Comparison of ENCODE assay signal across 8 cellular contexts in the genomic region with DNA sequence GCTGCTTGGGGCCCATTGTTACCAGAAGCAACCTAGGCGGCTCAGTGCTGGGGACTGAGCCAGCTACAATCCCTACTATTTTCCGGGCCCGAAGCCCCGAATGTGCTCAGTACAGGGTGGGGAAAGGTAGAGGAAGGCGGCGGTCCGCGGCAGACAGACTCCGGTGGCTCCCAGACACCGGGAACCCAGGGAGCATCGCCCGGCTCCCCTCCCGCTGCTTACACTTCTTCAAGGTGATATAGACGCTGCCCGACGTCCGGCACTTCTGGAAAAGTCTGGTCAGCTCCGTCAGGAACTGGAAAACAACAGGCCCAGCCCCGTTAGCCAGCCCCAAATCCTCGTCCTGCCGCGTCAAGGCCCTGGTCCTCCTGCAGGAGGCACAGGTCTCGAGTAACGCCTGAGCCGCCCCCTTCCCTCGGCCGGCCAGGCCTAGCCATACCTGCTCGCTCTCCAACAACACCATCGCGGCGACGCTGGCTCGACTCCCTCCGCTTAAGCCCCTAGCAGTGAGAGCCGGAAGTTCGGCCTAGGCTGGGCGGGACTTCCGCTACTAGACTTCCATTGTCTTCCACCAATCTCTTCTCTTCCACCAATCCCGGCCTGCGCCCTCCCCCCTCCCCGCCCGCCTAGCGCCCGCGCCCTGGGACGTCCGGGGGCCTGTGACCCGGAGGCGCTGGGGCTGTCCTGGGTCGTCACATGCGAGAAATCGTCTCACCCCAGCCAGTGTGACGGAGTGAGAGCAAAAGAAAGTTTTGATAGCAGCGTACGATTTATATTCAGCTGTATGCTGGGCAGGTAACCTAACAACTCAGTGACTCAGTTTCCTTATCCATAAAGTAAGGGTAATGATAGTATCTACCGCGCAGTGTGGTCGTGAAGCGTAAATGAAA.
DNase-seq lines count a peak whose midpoint lies in the region; ATAC-seq and TF ChIP-seq lines count a peak whose summit lies in the region.

A gene with protein sequence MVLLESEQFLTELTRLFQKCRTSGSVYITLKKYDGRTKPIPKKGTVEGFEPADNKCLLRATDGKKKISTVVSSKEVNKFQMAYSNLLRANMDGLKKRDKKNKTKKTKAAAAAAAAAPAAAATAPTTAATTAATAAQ (minus strand): TSS at position 528 of the 890 bp plus-strand sequence. CDS start 65 bp downstream, at position 463.

- H3K27me3 Mint-ChIP-seq in central memory CD8-positive, alpha-beta T cell: no peaks in the 10 kb centered on the region

- peak within 1 kb of the TSS; percentile 100 for H3K4me3 Mint-ChIP-seq in central memory CD8-positive, alpha-beta T cell

- peak within 1 kb of the TSS; percentile 98 for H3K27ac Mint-ChIP-seq in central memory CD8-positive, alpha-beta T cell (ENCODE audit: low read depth)

- peak; percentile 95 for DNase-seq in AG20443 (ENCODE audit: low spot score)
- DNase-seq in NCI-H446 treated with DMSO at 0.1 percent for 48 hours (lab: John Stamatoyannopoulos, UW): peak; percentile 81
- DNase-seq in central memory CD8-positive, alpha-beta T cell (ENCODE audit: low spot score in 2 of 2): peak; percentile 78 to 88
- DNase-seq in iris pigment epithelial cell (ENCODE audit: low read depth): peak; percentile 92
- peak; percentile 91 to 94 for DNase-seq in stimulated activated CD4-positive, alpha-beta T cell treated with anti-CD3 and anti-CD28 coated beads, Interleukin-12 subunit alpha, Interleukin-12 subunit beta, amount 100 ng/mL, for 24 hours (ENCODE audit: low read depth in 2 of 2)

- no peaks in the 10 kb centered on the region for H3K9me3 Mint-ChIP-seq in central memory CD8-positive, alpha-beta T cell

- TF ChIP-seq POLR2A in GM19099 (IDR thresholded peaks at IDR 0.05; ENCODE audit: extremely low read depth, insufficient read length, low read depth): peak; percentile 91

- H3K4me1 Mint-ChIP-seq in central memory CD8-positive, alpha-beta T cell: peaks cover 40% of the 10 kb centered on the region

- H3K36me3 Mint-ChIP-seq in central memory CD8-positive, alpha-beta T cell (ENCODE audit: insufficient read depth): peaks cover 41% of the 10 kb centered on the region

- ATAC-seq in HG03378 (IDR thresholded peaks at IDR 0.05; ENCODE audit: unreplicated experiment): peak; percentile 94
- peak; percentile 93 to 95 for ATAC-seq in activated CD4-positive, CD25-positive, alpha-beta regulatory T cell treated with anti-CD3 and anti-CD28 coated beads, Interleukin-2, amount 50 U/mL, for 24 hours
- ATAC-seq in central memory CD8-positive, alpha-beta T cell (replicated peaks; ENCODE audit: extremely low read depth, poor library complexity, severe bottlenecking): peak; percentile 96

Comparison
In these comparisons a context has a peak if more than half of its experiments do, and no peak if none do; other contexts are left out.
1. Peak in every context shown above with its lines: DNase-seq and ATAC-seq.